1 cellular context compared by ENCODE assay signal in genomic region chr1:161304927-161305871, GRCh38.
A peak's percentile ranks its signal among the peaks of the same experiment; 100 is the strongest.
TF ChIP-seq lines count a peak whose summit lies in the region.

No MANE protein-coding gene starts in this region.

TF ChIP-seq in K562, 482 proteins besides CTCF, POLR2A, EP300 and RAD21 (continued from another document):
- TF ChIP-seq EGR1 (conservative IDR thresholded peaks at IDR 0.05) (no peak), ZNF740 (CRISPR knock-in tag; IDR thresholded peaks at IDR 0.05) (peak; percentile 46; the same call in 1 of the 2 replicates), ZNF740 (tag; IDR thresholded peaks at IDR 0.05) (no peak), TCFL5 (CRISPR knock-in tag; conservative IDR thresholded peaks at IDR 0.05) (no peak), OTX1 (CRISPR knock-in tag; IDR thresholded peaks at IDR 0.05) (no peak), ZNF395 (CRISPR knock-in tag; IDR thresholded peaks at IDR 0.05) (no peak), SETDB1 (IDR thresholded peaks at IDR 0.05; ENCODE audit: low read length) (no peak), HMG20B (CRISPR knock-in tag; IDR thresholded peaks at IDR 0.05) (no peak), IRF2 (CRISPR knock-in tag; IDR thresholded peaks at IDR 0.05) (no peak), HMG20A (CRISPR knock-in tag; conservative IDR thresholded peaks at IDR 0.05) (no peak), SMAD3 (CRISPR knock-in tag; conservative IDR thresholded peaks at IDR 0.05) (no peak), ZNF780A (CRISPR knock-in tag; IDR thresholded peaks at IDR 0.05) (no peak), MEF2D (tag; conservative IDR thresholded peaks at IDR 0.05; ENCODE audit: low read depth) (no peak), ZNF707 (CRISPR knock-in tag; conservative IDR thresholded peaks at IDR 0.05) (no peak), MCM7 (IDR thresholded peaks at IDR 0.05) (no peak), WHSC1 (IDR thresholded peaks at IDR 0.05; ENCODE audit: low read length) (no peak), FOXJ2 (tag; IDR thresholded peaks at IDR 0.05) (no peak), SMARCE1 (IDR thresholded peaks at IDR 0.05) (no peak), JUNB (CRISPR knock-in tag; conservative IDR thresholded peaks at IDR 0.05) (0 out of 2 replicates have a peak, but pooled peaks have one; percentile 14)
